Comparison of ENCODE assay signal across 18 cellular contexts in genomic region chr2:43047187-43047780, GRCh38.
DNase-seq lines count a peak whose midpoint lies in the region; ATAC-seq lines count a peak whose summit lies in the region.
"Had no signal": no experiment of that assay in that cellular context is flagged by ENCODE, and none has a peak within 500 bp of the region (broad histone marks: within the 10 kb centered on the region; RNA-seq: fewer than 3 reads in every experiment).

No MANE protein-coding gene starts in this region.

- H2AK5ac ChIP-seq in mesenchymal stem cell (ENCODE audit: low read length, severe bottlenecking), result no peak overlapping the region

- peak overlapping the region; percentile 70 to 90 for H2BK12ac ChIP-seq in mesenchymal stem cell (ENCODE audit: low read length in 2 of 2)

- peak overlapping the region; percentile 86 for H3K27ac ChIP-seq in mesenchymal stem cell (ENCODE audit: low read length, poor library complexity, severe bottlenecking)
- H3K27ac ChIP-seq: C4-2B had no signal

- CTCF ChIA-PET in activated CD4-positive, alpha-beta memory T cell treated with anti-CD3 and anti-CD28 coated beads, Interleukin-2, amount 10 ng/mL, durations not matched to agents 7 days and 5 days (lab: Charles Lee), result interaction anchor here (0.6 to 1.2 kb wide), 3 partner anchors 72 to 182 kb away, joined by 3 read pairs; no protein-coding TSS in a partner anchor
- CTCF ChIA-PET in activated CD4-positive, alpha-beta memory T cell treated with anti-CD3 and anti-CD28 coated beads for 36 hours (lab: Charles Lee), result interaction anchor here (1.2 kb wide), 1 partner anchor 14 kb away, joined by 3 read pairs; no protein-coding TSS in a partner anchor
- CTCF ChIA-PET in activated CD8-positive, alpha-beta T cell treated with anti-CD3 and anti-CD28 coated beads, Interleukin-2, amount 10 ng/mL, durations not matched to agents 7 days and 5 days (lab: Charles Lee), result interaction anchor here (1.0 kb wide), 1 partner anchor 173 kb away, joined by 3 read pairs; no protein-coding TSS in a partner anchor

- H2BK5ac ChIP-seq in mesenchymal stem cell (ENCODE audit: low read depth, low read length, poor library complexity, severe bottlenecking), result no peak overlapping the region

- H3K18ac ChIP-seq in mesenchymal stem cell (ENCODE audit: low read depth in 1 of 2, low read length in 2 of 2), result peak overlapping the region; percentile 63 to 74

- peak overlapping the region; percentile 24 to 28 for H3K4ac ChIP-seq in mesenchymal stem cell (ENCODE audit: low read depth in 1 of 2, low read length in 2 of 2)

- H3K27me3 ChIP-seq in mesenchymal stem cell (ENCODE audit: control insufficient read depth in 1 of 2, insufficient read depth in 1 of 2, low read length in 2 of 2), result no peaks in the 10 kb centered on the region
- H3K27me3 ChIP-seq: stomach had no signal

- peak overlapping the region; percentile 12 for H2BK120ac ChIP-seq in mesenchymal stem cell (ENCODE audit: low read depth, low read length)

- peak overlapping the region; percentile 78 for H4K91ac ChIP-seq in mesenchymal stem cell (ENCODE audit: low read length)

- no peak overlapping the region for H2BK15ac ChIP-seq in mesenchymal stem cell (ENCODE audit: low read depth, poor library complexity, severe bottlenecking)

- no peak overlapping the region for H3K27ac Mint-ChIP-seq in activated CD4-positive, alpha-beta memory T cell treated with anti-CD3 and anti-CD28 coated beads, Interleukin-2, amount 10 ng/mL, durations not matched to agents 7 days and 5 days
- no peak overlapping the region for H3K27ac Mint-ChIP-seq in activated CD4-positive, alpha-beta memory T cell treated with anti-CD3 and anti-CD28 coated beads for 36 hours
- no peak overlapping the region for H3K27ac Mint-ChIP-seq in activated CD8-positive, alpha-beta T cell treated with anti-CD3 and anti-CD28 coated beads, Interleukin-2, amount 10 ng/mL, durations not matched to agents 7 days and 5 days
- H3K27ac Mint-ChIP-seq in stimulated activated naive CD8-positive, alpha-beta T cell treated with anti-CD3 and anti-CD28 coated beads, Interleukin-15, amount 100 ng/mL, for 72 hours, result no peak overlapping the region

- no peak overlapping the region for H3K4me3 Mint-ChIP-seq in activated CD4-positive, alpha-beta memory T cell treated with anti-CD3 and anti-CD28 coated beads, Interleukin-2, amount 10 ng/mL, durations not matched to agents 7 days and 5 days
- no peak overlapping the region for H3K4me3 Mint-ChIP-seq in activated CD4-positive, alpha-beta memory T cell treated with anti-CD3 and anti-CD28 coated beads for 36 hours
- no peak overlapping the region for H3K4me3 Mint-ChIP-seq in activated CD8-positive, alpha-beta T cell treated with anti-CD3 and anti-CD28 coated beads, Interleukin-2, amount 10 ng/mL, durations not matched to agents 7 days and 5 days
- H3K4me3 Mint-ChIP-seq in stimulated activated naive CD8-positive, alpha-beta T cell treated with anti-CD3 and anti-CD28 coated beads, Interleukin-15, amount 100 ng/mL, for 72 hours, result peak overlapping the region; percentile 0 to 6
- H3K4me3 Mint-ChIP-seq: activated CD4-positive, alpha-beta T cell treated with anti-CD3 and anti-CD28 coated beads, Interleukin-2, amount 10 ng/mL, durations not matched to agents 7 days and 5 days had no signal

- intact Hi-C loops in activated CD4-positive, alpha-beta memory T cell treated with anti-CD3 and anti-CD28 coated beads for 36 hours (cut with micrococcal nuclease), result no loop called here

- peaks cover 22% of the 10 kb centered on the region for H3K4me1 Mint-ChIP-seq in activated CD4-positive, alpha-beta memory T cell treated with anti-CD3 and anti-CD28 coated beads, Interleukin-2, amount 10 ng/mL, durations not matched to agents 7 days and 5 days
- H3K4me1 Mint-ChIP-seq in activated CD4-positive, alpha-beta memory T cell treated with anti-CD3 and anti-CD28 coated beads for 36 hours (ENCODE audit: low read depth), result peaks cover 15% of the 10 kb centered on the region
- H3K4me1 Mint-ChIP-seq in activated CD8-positive, alpha-beta T cell treated with anti-CD3 and anti-CD28 coated beads, Interleukin-2, amount 10 ng/mL, durations not matched to agents 7 days and 5 days (ENCODE audit: low read depth), result peaks cover 41% of the 10 kb centered on the region
- H3K4me1 Mint-ChIP-seq in stimulated activated naive CD8-positive, alpha-beta T cell treated with anti-CD3 and anti-CD28 coated beads, Interleukin-15, amount 100 ng/mL, for 72 hours, result peaks cover 48% of the 10 kb centered on the region

- H3K4me1 ChIP-seq in mesenchymal stem cell (ENCODE audit: control insufficient read depth, insufficient read depth, low read depth, low read length), result peaks cover 45% of the 10 kb centered on the region

- H3K23ac ChIP-seq in mesenchymal stem cell (ENCODE audit: low read length in 2 of 2), result no peak overlapping the region

- peak; percentile 19 for DNase-seq in activated CD4-positive, alpha-beta memory T cell treated with anti-CD3 and anti-CD28 coated beads, Interleukin-2, amount 10 ng/mL, durations not matched to agents 7 days and 5 days
- DNase-seq in activated CD4-positive, alpha-beta memory T cell treated with anti-CD3 and anti-CD28 coated beads for 36 hours, result no peak
- DNase-seq in activated CD8-positive, alpha-beta T cell treated with anti-CD3 and anti-CD28 coated beads, Interleukin-2, amount 10 ng/mL, durations not matched to agents 7 days and 5 days, result no peak
- DNase-seq in mesenchymal stem cell, result no peak
- DNase-seq in stimulated activated naive CD8-positive, alpha-beta T cell treated with anti-CD3 and anti-CD28 coated beads, Interleukin-15, amount 100 ng/mL, for 72 hours, result no peak
- no peak for DNase-seq in SHP77 treated with DMSO at 0.1 percent for 48 hours (lab: John Stamatoyannopoulos, UW)
- DNase-seq: 8988T; activated CD4-positive, alpha-beta T cell treated with anti-CD3 and anti-CD28 coated beads, Interleukin-2, amount 10 ng/mL, durations not matched to agents 7 days and 5 days; effector CD8-positive, alpha-beta T cell; naive B cell; NCI-H1092 treated with DMSO at 0.1 percent for 48 hours; NCI-H2171; stomach; T-helper 9 cell had no signal

- H2AFZ ChIP-seq in mesenchymal stem cell (ENCODE audit: low read depth, low read length), result no peak overlapping the region

- WGBS in mesenchymal stem cell, result 88% methylated on average over 17 of the region's 17 CpGs

- no peaks in the 10 kb centered on the region for H3K9me3 ChIP-seq in mesenchymal stem cell (ENCODE audit: control insufficient read depth, low read length)
- H3K9me3 ChIP-seq: stomach had no signal

- H3K27me3 Mint-ChIP-seq in activated CD4-positive, alpha-beta memory T cell treated with anti-CD3 and anti-CD28 coated beads, Interleukin-2, amount 10 ng/mL, durations not matched to agents 7 days and 5 days, result peaks cover 22% of the 10 kb centered on the region
- H3K27me3 Mint-ChIP-seq in activated CD4-positive, alpha-beta memory T cell treated with anti-CD3 and anti-CD28 coated beads for 36 hours, result no peaks in the 10 kb centered on the region
- peaks cover 10% of the 10 kb centered on the region for H3K27me3 Mint-ChIP-seq in activated CD8-positive, alpha-beta T cell treated with anti-CD3 and anti-CD28 coated beads, Interleukin-2, amount 10 ng/mL, durations not matched to agents 7 days and 5 days (ENCODE audit: low read depth)
- H3K27me3 Mint-ChIP-seq in stimulated activated naive CD8-positive, alpha-beta T cell treated with anti-CD3 and anti-CD28 coated beads, Interleukin-15, amount 100 ng/mL, for 72 hours, result no peaks in the 10 kb centered on the region

- H3K36me3 ChIP-seq in mesenchymal stem cell (ENCODE audit: control insufficient read depth in 1 of 2, insufficient read depth in 2 of 2, low read depth in 1 of 2, low read length in 2 of 2), result no peaks in the 10 kb centered on the region
- H3K36me3 ChIP-seq: stomach had no signal

- no peaks in the 10 kb centered on the region for H3K9me3 Mint-ChIP-seq in activated CD4-positive, alpha-beta memory T cell treated with anti-CD3 and anti-CD28 coated beads, Interleukin-2, amount 10 ng/mL, durations not matched to agents 7 days and 5 days
- H3K9me3 Mint-ChIP-seq in activated CD4-positive, alpha-beta memory T cell treated with anti-CD3 and anti-CD28 coated beads for 36 hours, result no peaks in the 10 kb centered on the region
- H3K9me3 Mint-ChIP-seq in activated CD8-positive, alpha-beta T cell treated with anti-CD3 and anti-CD28 coated beads, Interleukin-2, amount 10 ng/mL, durations not matched to agents 7 days and 5 days (ENCODE audit: insufficient read depth), result no peaks in the 10 kb centered on the region
- no peaks in the 10 kb centered on the region for H3K9me3 Mint-ChIP-seq in stimulated activated naive CD8-positive, alpha-beta T cell treated with anti-CD3 and anti-CD28 coated beads, Interleukin-15, amount 100 ng/mL, for 72 hours
- H3K9me3 Mint-ChIP-seq: activated CD4-positive, alpha-beta T cell treated with anti-CD3 and anti-CD28 coated beads, Interleukin-2, amount 10 ng/mL, durations not matched to agents 7 days and 5 days; naive B cell had no signal

- ATAC-seq in activated CD8-positive, alpha-beta T cell treated with anti-CD3 and anti-CD28 coated beads, Interleukin-2, amount 10 ng/mL, durations not matched to agents 7 days and 5 days, result peak; percentile 38
- peak; percentile 47 for ATAC-seq in stimulated activated naive CD8-positive, alpha-beta T cell treated with anti-CD3 and anti-CD28 coated beads, Interleukin-15, amount 100 ng/mL, for 72 hours
- ATAC-seq in HG02763 (IDR thresholded peaks at IDR 0.05; ENCODE audit: unreplicated experiment), result no peak
- ATAC-seq in HG02588 (IDR thresholded peaks at IDR 0.05; ENCODE audit: unreplicated experiment), result no peak

- no peak overlapping the region for H3K14ac ChIP-seq in mesenchymal stem cell (ENCODE audit: low read length in 2 of 2)

- H3K36me3 Mint-ChIP-seq in activated CD4-positive, alpha-beta memory T cell treated with anti-CD3 and anti-CD28 coated beads, Interleukin-2, amount 10 ng/mL, durations not matched to agents 7 days and 5 days (ENCODE audit: low read depth), result no peaks in the 10 kb centered on the region
- no peaks in the 10 kb centered on the region for H3K36me3 Mint-ChIP-seq in activated CD4-positive, alpha-beta memory T cell treated with anti-CD3 and anti-CD28 coated beads for 36 hours
- H3K36me3 Mint-ChIP-seq in activated CD8-positive, alpha-beta T cell treated with anti-CD3 and anti-CD28 coated beads, Interleukin-2, amount 10 ng/mL, durations not matched to agents 7 days and 5 days (ENCODE audit: low read depth), result no peaks in the 10 kb centered on the region
- H3K36me3 Mint-ChIP-seq: naive B cell had no signal

- H3K9ac ChIP-seq in mesenchymal stem cell (ENCODE audit: low read length), result no peak overlapping the region

- peak overlapping the region; percentile 10 for H3K4me2 ChIP-seq in mesenchymal stem cell (ENCODE audit: low read length, poor library complexity, severe bottlenecking)

- POLR2A ChIA-PET in activated CD4-positive, alpha-beta memory T cell treated with anti-CD3 and anti-CD28 coated beads, Interleukin-2, amount 10 ng/mL, durations not matched to agents 7 days and 5 days (lab: Charles Lee), result interaction anchor here (1.0 to 1.1 kb wide), 2 partner anchors 10 to 12 kb away, joined by 3 to 6 read pairs; no protein-coding TSS in a partner anchor
- POLR2A ChIA-PET in activated CD4-positive, alpha-beta memory T cell treated with anti-CD3 and anti-CD28 coated beads for 36 hours (lab: Charles Lee), result no interaction called here
- POLR2A ChIA-PET in activated CD8-positive, alpha-beta T cell treated with anti-CD3 and anti-CD28 coated beads, Interleukin-2, amount 10 ng/mL, durations not matched to agents 7 days and 5 days (lab: Charles Lee), result interaction anchor here (0.8 to 1.1 kb wide), 2 partner anchors 10 to 12 kb away, joined by 3 to 4 read pairs; no protein-coding TSS in a partner anchor

- H3K79me1 ChIP-seq in mesenchymal stem cell (replicated peaks; ENCODE audit: low read length, poor library complexity, severe bottlenecking), result no peaks in the 10 kb centered on the region

- peak overlapping the region; percentile 86 for H4K8ac ChIP-seq in mesenchymal stem cell (ENCODE audit: low read length)

- peak overlapping the region; percentile 38 to 57 for H3K4me3 ChIP-seq in mesenchymal stem cell (ENCODE audit: insufficient read depth in 1 of 2, low read depth in 1 of 2, low read length in 2 of 2)
- H3K4me3 ChIP-seq: GM12878, stomach had no signal

Comparison
In these comparisons a context has a peak if more than half of its experiments do, and no peak if none do; other contexts are left out.
1. H3K4me3 Mint-ChIP-seq: peak in stimulated activated naive CD8-positive, alpha-beta T cell treated with anti-CD3 and anti-CD28 coated beads, Interleukin-15, amount 100 ng/mL, for 72 hours (2 of 2); none in activated CD4-positive, alpha-beta memory T cell treated with anti-CD3 and anti-CD28 coated beads, Interleukin-2, amount 10 ng/mL, durations not matched to agents 7 days and 5 days (single experiment), activated CD4-positive, alpha-beta memory T cell treated with anti-CD3 and anti-CD28 coated beads for 36 hours (single experiment) and activated CD8-positive, alpha-beta T cell treated with anti-CD3 and anti-CD28 coated beads, Interleukin-2, amount 10 ng/mL, durations not matched to agents 7 days and 5 days (single experiment).
2. ATAC-seq: peak in activated CD8-positive, alpha-beta T cell treated with anti-CD3 and anti-CD28 coated beads, Interleukin-2, amount 10 ng/mL, durations not matched to agents 7 days and 5 days (single experiment) and stimulated activated naive CD8-positive, alpha-beta T cell treated with anti-CD3 and anti-CD28 coated beads, Interleukin-15, amount 100 ng/mL, for 72 hours (single experiment); none in HG02763 (single experiment) and HG02588 (single experiment).